Comparison of ENCODE assay signal across 8 cellular contexts in the genomic region with DNA sequence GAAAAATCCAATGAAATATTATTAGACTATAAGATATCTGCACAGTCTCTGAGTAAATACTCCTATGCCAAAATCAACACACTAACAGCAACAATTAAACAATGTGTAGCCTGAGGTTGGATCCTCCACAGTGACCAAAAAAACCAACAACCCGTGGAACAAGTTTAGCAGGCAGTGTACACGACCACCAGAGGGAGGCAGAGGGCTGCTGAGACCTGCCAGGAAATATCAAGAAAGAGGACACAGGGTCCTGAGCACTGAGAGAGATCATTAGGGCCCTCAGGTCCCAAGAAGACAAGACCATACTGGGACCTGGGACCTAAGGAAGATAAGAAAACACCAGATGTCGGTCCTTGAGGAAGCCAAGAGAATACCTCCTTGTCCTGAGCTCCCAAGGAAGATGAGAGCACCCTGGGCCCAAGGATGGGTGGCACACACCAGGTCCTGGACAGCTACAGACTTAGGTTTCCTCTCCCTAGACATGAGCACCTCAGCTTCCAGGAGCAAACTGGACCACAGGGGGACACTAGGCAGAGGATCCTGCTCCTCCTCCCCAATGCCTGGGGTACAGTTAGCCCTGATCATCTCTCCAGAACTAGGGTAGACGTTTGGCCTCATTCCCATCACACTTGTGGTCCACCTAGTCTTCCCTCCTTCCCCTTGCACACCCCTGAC. TPM values are rescaled to one million over a fixed set of nuclear protein-coding genes. Genes with fewer than 3 reads are reported as not detected.
DNase-seq lines count a peak whose midpoint lies in the region; ATAC-seq and TF ChIP-seq lines count a peak whose summit lies in the region.

No MANE protein-coding gene starts in this region.

- peaks cover 76% of the 10 kb centered on the region for H3K36me3 Mint-ChIP-seq in activated CD4-positive, alpha-beta T cell treated with anti-CD3 and anti-CD28 coated beads for 36 hours (ENCODE audit: low read depth)

- H3K27me3 Mint-ChIP-seq in activated CD4-positive, alpha-beta T cell treated with anti-CD3 and anti-CD28 coated beads for 36 hours, result no peaks in the 10 kb centered on the region

- H3K4me1 Mint-ChIP-seq in activated CD4-positive, alpha-beta T cell treated with anti-CD3 and anti-CD28 coated beads for 36 hours, result peaks cover 16% of the 10 kb centered on the region

- no peak for ATAC-seq in activated CD4-positive, alpha-beta T cell treated with anti-CD3 and anti-CD28 coated beads for 36 hours
- ATAC-seq in mucosa of descending colon (no peak), HG02938 (IDR thresholded peaks at IDR 0.05; ENCODE audit: unreplicated experiment) (no peak), GM19455 (IDR thresholded peaks at IDR 0.05; ENCODE audit: unreplicated experiment) (no peak)

- H3K4me3 Mint-ChIP-seq in activated CD4-positive, alpha-beta T cell treated with anti-CD3 and anti-CD28 coated beads for 36 hours, result peak overlapping the region; percentile 88

- no peak for DNase-seq in GM12864 (ENCODE audit: low read depth)
- DNase-seq in MV-4-11 (lab: John Stamatoyannopoulos, UW), result peak; percentile 82
- DNase-seq in activated CD4-positive, alpha-beta T cell treated with anti-CD3 and anti-CD28 coated beads for 36 hours, result peak; percentile 81
- peak; percentile 62 for DNase-seq in dermis blood vessel endothelial cell
- DNase-seq in mucosa of descending colon, result peak in 2 of 3 donors; percentile 50 to 59
- peak; percentile 22 to 35 for DNase-seq in stimulated activated CD8-positive, alpha-beta memory T cell treated with anti-CD3 and anti-CD28 coated beads, Interleukin-7, amount 100 ng/mL, for 48 hours (ENCODE audit: extremely low read depth in 1 of 2, low read depth in 1 of 2)

- peak overlapping the region; percentile 61 for H3K4me3 ChIP-seq in GM12864 (ENCODE audit: low read depth, low read length)
- no peak overlapping the region for H3K4me3 ChIP-seq in mucosa of descending colon

- CTCF ChIA-PET in activated CD4-positive, alpha-beta T cell treated with anti-CD3 and anti-CD28 coated beads for 36 hours (lab: Charles Lee), result interaction anchor here (0.6 to 1.5 kb wide), 3 partner anchors 47 to 151 kb away, joined by 3 to 4 read pairs (median 3); partner anchors contain the start of gene ZNF544

- peaks cover 90% of the 10 kb centered on the region for H3K9me3 ChIP-seq in mucosa of descending colon

- POLR2A ChIA-PET in activated CD4-positive, alpha-beta T cell treated with anti-CD3 and anti-CD28 coated beads for 36 hours (lab: Charles Lee), result interaction anchor here (0.6 kb wide), 1 partner anchor 33 kb away, joined by 4 read pairs; no protein-coding TSS in a partner anchor

- peak overlapping the region; percentile 99 for H3K27ac Mint-ChIP-seq in activated CD4-positive, alpha-beta T cell treated with anti-CD3 and anti-CD28 coated beads for 36 hours

- H3K9me3 Mint-ChIP-seq in activated CD4-positive, alpha-beta T cell treated with anti-CD3 and anti-CD28 coated beads for 36 hours (ENCODE audit: low read depth), result peaks cover 46% of the 10 kb centered on the region

- no peaks in the 10 kb centered on the region for H3K36me3 ChIP-seq in mucosa of descending colon (ENCODE audit: low read depth)

- intact Hi-C loops in activated CD4-positive, alpha-beta T cell treated with anti-CD3 and anti-CD28 coated beads for 36 hours (cut with DNase I, micrococcal nuclease), result loop anchor here (1.0 to 10.0 kb wide), 14 partner anchors 27 to 899 kb away; partner anchors contain the start of genes ZNF544 (in 2 of the 2), ZNF584 (in 2 of the 2), ERVK3-1 (in 1 of the 2) and ZBTB45 (in 1 of the 2)
- intact Hi-C loops in mucosa of descending colon (cut with DNase I, micrococcal nuclease), result no loop called here

- H3K4me1 ChIP-seq in mucosa of descending colon (ENCODE audit: low read depth), result no peaks in the 10 kb centered on the region

- TF ChIP-seq CTCF in GM12864 (IDR thresholded peaks at IDR 0.05; ENCODE audit: low read depth, low read length, missing control alignments) (peak; percentile 65), mucosa of descending colon (IDR thresholded peaks at IDR 0.05) (no peak)

RNA-seq across cellular contexts. Expression of gene ZNF274, which starts 0.8 kb away (rescaled TPM):
- total RNA-seq in activated CD4-positive, alpha-beta T cell treated with anti-CD3 and anti-CD28 coated beads for 36 hours, result 10 to 100 TPM; 20.2 to 20.5 TPM
- total RNA-seq in dermis blood vessel endothelial cell (21.0 and 21.3 TPM in 2 replicates), mucosa of descending colon (10 to 100 TPM; 13.3 to 26.6 (median 20.5) TPM)

RNA-seq across cellular contexts. Expression of gene ZNF329, which starts 31.4 kb away (rescaled TPM):
- total RNA-seq in activated CD4-positive, alpha-beta T cell treated with anti-CD3 and anti-CD28 coated beads for 36 hours, result 1 to 10 TPM; 4.9 to 5.0 TPM
- total RNA-seq in dermis blood vessel endothelial cell (13.1 and 14.6 TPM in 2 replicates), mucosa of descending colon (10 to 100 TPM in 1 of 3 donors, 1 to 10 TPM in 2; 3.5 to 10.3 (median 4.9) TPM)

RNA-seq across cellular contexts. Expression of gene ZNF544, which starts 46.7 kb away (rescaled TPM):
- 10 to 100 TPM; 32.2 to 38.5 TPM for total RNA-seq in activated CD4-positive, alpha-beta T cell treated with anti-CD3 and anti-CD28 coated beads for 36 hours
- total RNA-seq in dermis blood vessel endothelial cell (57.9 and 67.4 TPM in 2 replicates), mucosa of descending colon (10 to 100 TPM; 12.1 to 30.5 (median 27.6) TPM)

Comparison
In these comparisons a context has a peak if more than half of its experiments do, and no peak if none do; other contexts are left out.
1. intact Hi-C loops: an anchor here in activated CD4-positive, alpha-beta T cell treated with anti-CD3 and anti-CD28 coated beads for 36 hours (1.0 to 10.0 kb wide); none called in mucosa of descending colon.